ENCODE assay signal across 1 cellular context in the genomic region with DNA sequence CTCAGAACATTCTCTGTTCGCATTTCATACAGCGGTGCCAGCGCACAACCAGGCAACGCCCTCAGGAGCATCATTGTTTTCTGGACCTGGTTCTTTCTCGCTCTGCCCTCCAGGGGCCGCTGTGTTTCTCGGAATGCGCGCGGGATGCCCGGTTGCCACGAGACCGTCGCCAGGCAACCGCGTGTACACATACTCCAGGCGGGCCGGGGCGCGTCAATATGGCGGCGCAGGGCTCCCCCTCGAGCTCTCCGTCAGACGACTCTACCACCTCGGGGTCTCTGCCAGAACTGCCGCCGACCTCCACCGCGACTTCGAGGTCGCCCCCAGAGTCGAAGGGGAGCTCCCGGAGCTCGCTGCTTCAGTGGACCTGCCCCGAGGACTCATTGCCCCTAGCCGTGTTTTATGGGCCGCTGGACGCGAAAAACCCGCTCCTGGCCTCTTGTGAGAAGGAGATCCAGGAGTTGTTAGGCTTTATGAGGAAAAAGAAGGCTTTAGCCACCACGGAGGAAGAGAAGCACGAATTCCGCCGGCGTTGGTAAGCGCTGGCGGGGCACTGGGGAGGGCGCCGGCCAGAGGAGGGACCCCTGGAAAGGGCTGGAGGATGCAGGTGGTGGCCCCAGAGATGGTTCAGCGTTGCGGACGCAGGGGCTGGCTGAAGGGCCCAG.
A peak's percentile ranks its signal among the peaks of the same experiment; 100 is the strongest.
TF ChIP-seq lines count a peak whose summit lies in the region.

A gene with protein sequence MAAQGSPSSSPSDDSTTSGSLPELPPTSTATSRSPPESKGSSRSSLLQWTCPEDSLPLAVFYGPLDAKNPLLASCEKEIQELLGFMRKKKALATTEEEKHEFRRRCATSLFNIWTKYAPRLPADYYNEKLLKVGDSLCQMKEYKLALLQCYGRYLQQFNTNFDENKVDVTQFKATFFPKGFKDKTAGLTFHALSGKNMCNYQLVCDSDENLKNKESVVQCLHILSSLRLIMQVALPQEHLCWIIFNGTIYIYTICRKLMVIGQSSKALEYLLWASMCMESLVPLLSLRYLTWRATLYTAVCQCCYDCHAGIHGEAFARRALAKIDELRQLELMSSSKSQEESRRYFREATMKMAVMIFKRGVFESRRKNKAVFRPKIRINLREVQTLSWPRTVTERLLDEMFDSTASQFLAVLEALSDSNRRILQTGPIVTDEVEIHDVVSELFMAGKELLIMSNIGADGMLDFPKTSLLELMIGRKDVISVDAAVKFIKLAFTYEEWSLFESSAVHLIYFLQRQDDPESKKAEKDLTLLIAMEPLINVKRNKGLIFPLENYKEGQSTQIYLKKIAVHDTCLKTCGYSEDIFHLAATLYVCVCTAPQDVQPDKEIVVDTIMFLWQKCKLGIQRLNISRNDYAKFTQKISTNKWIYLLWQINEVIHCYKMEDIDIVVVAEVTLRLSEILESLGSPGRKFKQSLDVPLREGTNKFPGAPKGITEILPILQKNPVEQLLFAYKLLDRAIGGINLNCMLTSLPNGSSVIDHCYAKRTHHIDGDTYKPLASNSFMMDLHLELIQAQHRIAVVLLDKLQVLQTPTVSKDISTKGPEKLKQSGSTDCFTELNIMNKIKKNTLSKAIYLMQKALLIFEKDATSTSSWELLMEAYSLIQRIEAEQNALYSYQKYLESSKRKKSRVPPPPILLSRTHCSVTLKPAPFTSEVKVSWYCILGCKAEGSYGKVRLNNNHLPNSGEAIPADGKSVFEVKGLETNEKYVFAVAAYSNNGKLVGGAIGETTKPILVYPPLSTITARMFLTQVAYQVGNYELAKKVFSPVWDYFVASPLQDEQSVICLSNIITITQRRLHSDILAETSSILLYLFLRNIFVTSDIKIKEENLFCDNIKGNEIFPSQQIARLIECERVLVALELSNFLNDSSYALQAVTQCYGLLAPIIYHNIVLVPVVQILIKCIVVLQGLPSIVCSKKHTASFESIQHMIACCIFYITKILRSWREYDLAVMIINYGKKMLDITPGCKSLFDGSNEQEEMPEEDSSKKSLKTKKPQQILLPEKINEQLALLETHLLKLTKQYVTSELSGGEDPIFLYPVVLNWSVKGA (N-terminal part only) (plus strand): TSS at position 186 of the 665 bp plus-strand sequence. CDS start 33 bp downstream, at position 219.

TF ChIP-seq in HEK293, 187 proteins besides CTCF, POLR2A, EP300 and RAD21 (continued from another document and continues in another):
- TF ChIP-seq, protein P1, sequence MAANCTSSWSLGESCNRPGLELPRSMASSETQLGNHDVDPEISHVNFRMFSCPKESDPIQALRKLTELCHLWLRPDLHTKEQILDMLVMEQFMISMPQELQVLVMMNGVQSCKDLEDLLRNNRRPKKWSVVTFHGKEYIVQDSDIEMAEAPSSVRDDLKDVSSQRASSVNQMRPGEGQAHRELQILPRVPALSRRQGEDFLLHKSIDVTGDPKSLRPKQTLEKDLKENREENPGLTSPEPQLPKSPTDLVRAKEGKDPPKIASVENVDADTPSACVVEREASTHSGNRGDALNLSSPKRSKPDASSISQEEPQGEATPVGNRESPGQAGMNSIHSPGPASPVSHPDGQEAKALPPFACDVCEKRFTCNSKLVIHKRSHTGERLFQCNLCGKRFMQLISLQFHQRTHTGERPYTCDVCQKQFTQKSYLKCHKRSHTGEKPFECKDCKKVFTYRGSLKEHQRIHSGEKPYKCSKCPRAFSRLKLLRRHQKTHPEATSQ (tag by site-specific recombination; IDR thresholded peaks at IDR 0.05): no peak
- peak; percentile 64 for TF ChIP-seq ZBTB17 (tag by site-specific recombination; IDR thresholded peaks at IDR 0.05)
- peak; percentile 49; the same call in 1 of the 2 replicates for TF ChIP-seq ZBTB20 (tag by site-specific recombination; IDR thresholded peaks at IDR 0.05)
- 0 out of 2 replicates have a peak, but pooled peaks have one; percentile 25 for TF ChIP-seq ZNF223 (tag by site-specific recombination; IDR thresholded peaks at IDR 0.05)
- TF ChIP-seq ZNF561 (tag by site-specific recombination; IDR thresholded peaks at IDR 0.05; ENCODE audit: borderline replicate concordance): 0 out of 2 replicates have a peak, but pooled peaks have one; percentile 37
- no peak for TF ChIP-seq MZF1 (tag by site-specific recombination; IDR thresholded peaks at IDR 0.05; ENCODE audit: borderline replicate concordance)
- peak; percentile 71 for TF ChIP-seq SP7 (tag by site-specific recombination; IDR thresholded peaks at IDR 0.05)
- peak; percentile 60; the same call in 1 of the 2 replicates for TF ChIP-seq ZNF391 (tag by site-specific recombination; IDR thresholded peaks at IDR 0.05; ENCODE audit: borderline replicate concordance, low read depth)
- no peak for TF ChIP-seq ZNF302 (tag by site-specific recombination; IDR thresholded peaks at IDR 0.05; ENCODE audit: low read depth)
- no peak for TF ChIP-seq OSR2 (tag by site-specific recombination; IDR thresholded peaks at IDR 0.05)
- TF ChIP-seq, protein P2, sequence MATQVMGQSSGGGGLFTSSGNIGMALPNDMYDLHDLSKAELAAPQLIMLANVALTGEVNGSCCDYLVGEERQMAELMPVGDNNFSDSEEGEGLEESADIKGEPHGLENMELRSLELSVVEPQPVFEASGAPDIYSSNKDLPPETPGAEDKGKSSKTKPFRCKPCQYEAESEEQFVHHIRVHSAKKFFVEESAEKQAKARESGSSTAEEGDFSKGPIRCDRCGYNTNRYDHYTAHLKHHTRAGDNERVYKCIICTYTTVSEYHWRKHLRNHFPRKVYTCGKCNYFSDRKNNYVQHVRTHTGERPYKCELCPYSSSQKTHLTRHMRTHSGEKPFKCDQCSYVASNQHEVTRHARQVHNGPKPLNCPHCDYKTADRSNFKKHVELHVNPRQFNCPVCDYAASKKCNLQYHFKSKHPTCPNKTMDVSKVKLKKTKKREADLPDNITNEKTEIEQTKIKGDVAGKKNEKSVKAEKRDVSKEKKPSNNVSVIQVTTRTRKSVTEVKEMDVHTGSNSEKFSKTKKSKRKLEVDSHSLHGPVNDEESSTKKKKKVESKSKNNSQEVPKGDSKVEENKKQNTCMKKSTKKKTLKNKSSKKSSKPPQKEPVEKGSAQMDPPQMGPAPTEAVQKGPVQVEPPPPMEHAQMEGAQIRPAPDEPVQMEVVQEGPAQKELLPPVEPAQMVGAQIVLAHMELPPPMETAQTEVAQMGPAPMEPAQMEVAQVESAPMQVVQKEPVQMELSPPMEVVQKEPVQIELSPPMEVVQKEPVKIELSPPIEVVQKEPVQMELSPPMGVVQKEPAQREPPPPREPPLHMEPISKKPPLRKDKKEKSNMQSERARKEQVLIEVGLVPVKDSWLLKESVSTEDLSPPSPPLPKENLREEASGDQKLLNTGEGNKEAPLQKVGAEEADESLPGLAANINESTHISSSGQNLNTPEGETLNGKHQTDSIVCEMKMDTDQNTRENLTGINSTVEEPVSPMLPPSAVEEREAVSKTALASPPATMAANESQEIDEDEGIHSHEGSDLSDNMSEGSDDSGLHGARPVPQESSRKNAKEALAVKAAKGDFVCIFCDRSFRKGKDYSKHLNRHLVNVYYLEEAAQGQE (tag by site-specific recombination; IDR thresholded peaks at IDR 0.05): peak; percentile 32; the same call in 1 of the 2 replicates
- TF ChIP-seq, protein P3, sequence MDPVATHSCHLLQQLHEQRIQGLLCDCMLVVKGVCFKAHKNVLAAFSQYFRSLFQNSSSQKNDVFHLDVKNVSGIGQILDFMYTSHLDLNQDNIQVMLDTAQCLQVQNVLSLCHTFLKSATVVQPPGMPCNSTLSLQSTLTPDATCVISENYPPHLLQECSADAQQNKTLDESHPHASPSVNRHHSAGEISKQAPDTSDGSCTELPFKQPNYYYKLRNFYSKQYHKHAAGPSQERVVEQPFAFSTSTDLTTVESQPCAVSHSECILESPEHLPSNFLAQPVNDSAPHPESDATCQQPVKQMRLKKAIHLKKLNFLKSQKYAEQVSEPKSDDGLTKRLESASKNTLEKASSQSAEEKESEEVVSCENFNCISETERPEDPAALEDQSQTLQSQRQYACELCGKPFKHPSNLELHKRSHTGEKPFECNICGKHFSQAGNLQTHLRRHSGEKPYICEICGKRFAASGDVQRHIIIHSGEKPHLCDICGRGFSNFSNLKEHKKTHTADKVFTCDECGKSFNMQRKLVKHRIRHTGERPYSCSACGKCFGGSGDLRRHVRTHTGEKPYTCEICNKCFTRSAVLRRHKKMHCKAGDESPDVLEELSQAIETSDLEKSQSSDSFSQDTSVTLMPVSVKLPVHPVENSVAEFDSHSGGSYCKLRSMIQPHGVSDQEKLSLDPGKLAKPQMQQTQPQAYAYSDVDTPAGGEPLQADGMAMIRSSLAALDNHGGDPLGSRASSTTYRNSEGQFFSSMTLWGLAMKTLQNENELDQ (tag by site-specific recombination; IDR thresholded peaks at IDR 0.05; ENCODE audit: low read depth): no peak
- TF ChIP-seq, protein P4, sequence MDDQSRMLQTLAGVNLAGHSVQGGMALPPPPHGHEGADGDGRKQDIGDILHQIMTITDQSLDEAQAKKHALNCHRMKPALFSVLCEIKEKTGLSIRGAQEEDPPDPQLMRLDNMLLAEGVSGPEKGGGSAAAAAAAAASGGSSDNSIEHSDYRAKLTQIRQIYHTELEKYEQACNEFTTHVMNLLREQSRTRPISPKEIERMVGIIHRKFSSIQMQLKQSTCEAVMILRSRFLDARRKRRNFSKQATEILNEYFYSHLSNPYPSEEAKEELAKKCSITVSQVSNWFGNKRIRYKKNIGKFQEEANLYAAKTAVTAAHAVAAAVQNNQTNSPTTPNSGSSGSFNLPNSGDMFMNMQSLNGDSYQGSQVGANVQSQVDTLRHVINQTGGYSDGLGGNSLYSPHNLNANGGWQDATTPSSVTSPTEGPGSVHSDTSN (CRISPR knock-in tag; IDR thresholded peaks at IDR 0.05): no peak; the same call in 1 of the 2 replicates
- TF ChIP-seq YY2 (tag by site-specific recombination; IDR thresholded peaks at IDR 0.05): peak; percentile 83
- TF ChIP-seq, protein P5, sequence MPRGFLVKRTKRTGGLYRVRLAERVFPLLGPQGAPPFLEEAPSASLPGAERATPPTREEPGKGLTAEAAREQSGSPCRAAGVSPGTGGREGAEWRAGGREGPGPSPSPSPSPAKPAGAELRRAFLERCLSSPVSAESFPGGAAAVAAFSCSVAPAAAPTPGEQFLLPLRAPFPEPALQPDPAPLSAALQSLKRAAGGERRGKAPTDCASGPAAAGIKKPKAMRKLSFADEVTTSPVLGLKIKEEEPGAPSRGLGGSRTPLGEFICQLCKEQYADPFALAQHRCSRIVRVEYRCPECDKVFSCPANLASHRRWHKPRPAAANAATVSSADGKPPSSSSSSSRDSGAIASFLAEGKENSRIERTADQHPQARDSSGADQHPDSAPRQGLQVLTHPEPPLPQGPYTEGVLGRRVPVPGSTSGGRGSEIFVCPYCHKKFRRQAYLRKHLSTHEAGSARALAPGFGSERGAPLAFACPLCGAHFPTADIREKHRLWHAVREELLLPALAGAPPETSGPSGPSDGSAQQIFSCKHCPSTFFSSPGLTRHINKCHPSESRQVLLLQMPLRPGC (tag by site-specific recombination; IDR thresholded peaks at IDR 0.05): 0 out of 2 replicates have a peak, but pooled peaks have one; percentile 66
- TF ChIP-seq, protein P6, sequence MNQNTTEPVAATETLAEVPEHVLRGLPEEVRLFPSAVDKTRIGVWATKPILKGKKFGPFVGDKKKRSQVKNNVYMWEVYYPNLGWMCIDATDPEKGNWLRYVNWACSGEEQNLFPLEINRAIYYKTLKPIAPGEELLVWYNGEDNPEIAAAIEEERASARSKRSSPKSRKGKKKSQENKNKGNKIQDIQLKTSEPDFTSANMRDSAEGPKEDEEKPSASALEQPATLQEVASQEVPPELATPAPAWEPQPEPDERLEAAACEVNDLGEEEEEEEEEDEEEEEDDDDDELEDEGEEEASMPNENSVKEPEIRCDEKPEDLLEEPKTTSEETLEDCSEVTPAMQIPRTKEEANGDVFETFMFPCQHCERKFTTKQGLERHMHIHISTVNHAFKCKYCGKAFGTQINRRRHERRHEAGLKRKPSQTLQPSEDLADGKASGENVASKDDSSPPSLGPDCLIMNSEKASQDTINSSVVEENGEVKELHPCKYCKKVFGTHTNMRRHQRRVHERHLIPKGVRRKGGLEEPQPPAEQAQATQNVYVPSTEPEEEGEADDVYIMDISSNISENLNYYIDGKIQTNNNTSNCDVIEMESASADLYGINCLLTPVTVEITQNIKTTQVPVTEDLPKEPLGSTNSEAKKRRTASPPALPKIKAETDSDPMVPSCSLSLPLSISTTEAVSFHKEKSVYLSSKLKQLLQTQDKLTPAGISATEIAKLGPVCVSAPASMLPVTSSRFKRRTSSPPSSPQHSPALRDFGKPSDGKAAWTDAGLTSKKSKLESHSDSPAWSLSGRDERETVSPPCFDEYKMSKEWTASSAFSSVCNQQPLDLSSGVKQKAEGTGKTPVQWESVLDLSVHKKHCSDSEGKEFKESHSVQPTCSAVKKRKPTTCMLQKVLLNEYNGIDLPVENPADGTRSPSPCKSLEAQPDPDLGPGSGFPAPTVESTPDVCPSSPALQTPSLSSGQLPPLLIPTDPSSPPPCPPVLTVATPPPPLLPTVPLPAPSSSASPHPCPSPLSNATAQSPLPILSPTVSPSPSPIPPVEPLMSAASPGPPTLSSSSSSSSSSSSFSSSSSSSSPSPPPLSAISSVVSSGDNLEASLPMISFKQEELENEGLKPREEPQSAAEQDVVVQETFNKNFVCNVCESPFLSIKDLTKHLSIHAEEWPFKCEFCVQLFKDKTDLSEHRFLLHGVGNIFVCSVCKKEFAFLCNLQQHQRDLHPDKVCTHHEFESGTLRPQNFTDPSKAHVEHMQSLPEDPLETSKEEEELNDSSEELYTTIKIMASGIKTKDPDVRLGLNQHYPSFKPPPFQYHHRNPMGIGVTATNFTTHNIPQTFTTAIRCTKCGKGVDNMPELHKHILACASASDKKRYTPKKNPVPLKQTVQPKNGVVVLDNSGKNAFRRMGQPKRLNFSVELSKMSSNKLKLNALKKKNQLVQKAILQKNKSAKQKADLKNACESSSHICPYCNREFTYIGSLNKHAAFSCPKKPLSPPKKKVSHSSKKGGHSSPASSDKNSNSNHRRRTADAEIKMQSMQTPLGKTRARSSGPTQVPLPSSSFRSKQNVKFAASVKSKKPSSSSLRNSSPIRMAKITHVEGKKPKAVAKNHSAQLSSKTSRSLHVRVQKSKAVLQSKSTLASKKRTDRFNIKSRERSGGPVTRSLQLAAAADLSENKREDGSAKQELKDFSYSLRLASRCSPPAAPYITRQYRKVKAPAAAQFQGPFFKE (tag by site-specific recombination; IDR thresholded peaks at IDR 0.05; ENCODE audit: borderline replicate concordance): no peak
- TF ChIP-seq, protein P7, sequence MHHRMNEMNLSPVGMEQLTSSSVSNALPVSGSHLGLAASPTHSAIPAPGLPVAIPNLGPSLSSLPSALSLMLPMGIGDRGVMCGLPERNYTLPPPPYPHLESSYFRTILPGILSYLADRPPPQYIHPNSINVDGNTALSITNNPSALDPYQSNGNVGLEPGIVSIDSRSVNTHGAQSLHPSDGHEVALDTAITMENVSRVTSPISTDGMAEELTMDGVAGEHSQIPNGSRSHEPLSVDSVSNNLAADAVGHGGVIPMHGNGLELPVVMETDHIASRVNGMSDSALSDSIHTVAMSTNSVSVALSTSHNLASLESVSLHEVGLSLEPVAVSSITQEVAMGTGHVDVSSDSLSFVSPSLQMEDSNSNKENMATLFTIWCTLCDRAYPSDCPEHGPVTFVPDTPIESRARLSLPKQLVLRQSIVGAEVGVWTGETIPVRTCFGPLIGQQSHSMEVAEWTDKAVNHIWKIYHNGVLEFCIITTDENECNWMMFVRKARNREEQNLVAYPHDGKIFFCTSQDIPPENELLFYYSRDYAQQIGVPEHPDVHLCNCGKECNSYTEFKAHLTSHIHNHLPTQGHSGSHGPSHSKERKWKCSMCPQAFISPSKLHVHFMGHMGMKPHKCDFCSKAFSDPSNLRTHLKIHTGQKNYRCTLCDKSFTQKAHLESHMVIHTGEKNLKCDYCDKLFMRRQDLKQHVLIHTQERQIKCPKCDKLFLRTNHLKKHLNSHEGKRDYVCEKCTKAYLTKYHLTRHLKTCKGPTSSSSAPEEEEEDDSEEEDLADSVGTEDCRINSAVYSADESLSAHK (tag by site-specific recombination; IDR thresholded peaks at IDR 0.05): no peak
- TF ChIP-seq ZNF324 (tag by site-specific recombination; IDR thresholded peaks at IDR 0.05): peak; percentile 31; the same call in 1 of the 2 replicates
- TF ChIP-seq ZBTB1 (tag by site-specific recombination; IDR thresholded peaks at IDR 0.05): no peak
- TF ChIP-seq ZNF2 (tag by site-specific recombination; IDR thresholded peaks at IDR 0.05): peak; percentile 71; the same call in 1 of the 2 replicates
- no peak for TF ChIP-seq ZNF157 (tag by site-specific recombination; IDR thresholded peaks at IDR 0.05)
- TF ChIP-seq KLF1 (tag by site-specific recombination; IDR thresholded peaks at IDR 0.05): 0 out of 2 replicates have a peak, but pooled peaks have one; percentile 15
